Comparison of ENCODE assay signal across 9 cellular contexts in the genomic region with DNA sequence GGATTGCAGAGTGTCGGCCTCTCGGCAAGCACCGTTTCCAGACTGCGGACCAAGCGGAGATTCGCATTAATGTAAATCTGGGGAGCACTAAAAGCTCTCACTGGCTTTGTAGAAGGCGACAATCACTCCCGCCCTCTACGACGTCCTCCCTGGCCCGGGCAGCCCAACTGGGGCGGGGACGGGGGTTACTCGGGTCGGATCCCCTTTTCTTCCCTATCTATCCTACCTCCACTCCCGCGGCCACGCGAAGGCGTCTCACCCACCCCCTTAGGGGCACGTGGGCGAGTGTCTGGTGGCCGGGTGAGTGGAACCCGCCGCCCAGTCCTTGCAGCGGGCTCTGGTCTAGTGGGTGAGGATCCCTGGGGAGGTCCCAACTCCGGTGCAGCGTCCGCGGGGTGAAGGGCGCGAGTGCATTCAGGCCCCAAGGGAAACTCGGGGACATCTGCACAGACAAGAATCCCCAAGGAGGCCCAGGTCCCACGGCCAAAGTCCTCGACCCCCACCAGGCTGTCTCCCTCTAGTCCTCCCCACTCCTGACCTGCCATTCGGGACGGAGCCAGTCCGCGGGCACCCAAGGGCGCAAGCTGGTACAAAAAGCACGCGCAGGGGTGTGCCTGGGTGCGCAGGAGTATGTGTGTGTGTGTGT. TPM values are rescaled to one million over a fixed set of nuclear protein-coding genes. Genes with fewer than 3 reads are reported as not detected.
A peak's percentile ranks its signal among the peaks of the same experiment; 100 is the strongest.
DNase-seq lines count a peak whose midpoint lies in the region; ATAC-seq and TF ChIP-seq lines count a peak whose summit lies in the region.
"Had no signal": no experiment of that assay in that cellular context is flagged by ENCODE, and none has a peak within 500 bp of the region (broad histone marks: within the 10 kb centered on the region; RNA-seq: fewer than 3 reads in every experiment).

No MANE protein-coding gene starts in this region.

- no peak for TF ChIP-seq CTCF in BE2C (IDR thresholded peaks at IDR 0.05; ENCODE audit: low read depth, low read length)
- no peak for TF ChIP-seq CTCF in HFFc6 (IDR thresholded peaks at IDR 0.05)
- TF ChIP-seq CTCF in mammary epithelial cell (conservative IDR thresholded peaks at IDR 0.05 in 1 of 2, IDR thresholded peaks at IDR 0.05 in 1 of 2; ENCODE audit: extremely low read depth in 1 of 2, insufficient read depth in 1 of 2, low read depth in 1 of 2, low read length in 2 of 2) = no peak
- TF ChIP-seq CTCF in nephron (IDR thresholded peaks at IDR 0.05; ENCODE audit: unreplicated experiment in 3 of 3) = no peak
- TF ChIP-seq CTCF in foreskin fibroblast (IDR thresholded peaks at IDR 0.05; ENCODE audit: low read depth, low read length) = no peak

- H3K4me1 Mint-ChIP-seq in HFFc6 (ENCODE audit: low read depth) (peaks cover 43% of the 10 kb centered on the region), nephron (peaks cover 38% of the 10 kb centered on the region)

- no peaks in the 10 kb centered on the region for H4K20me1 ChIP-seq in mammary epithelial cell (ENCODE audit: insufficient read depth, low read length)

- 56% methylated on average over 15 of the region's 43 CpGs for WGBS in mammary epithelial cell (ENCODE audit: low coverage, missing lambda C conversion rate)

- no peaks in the 10 kb centered on the region for H3K4me1 ChIP-seq in BE2C
- H3K4me1 ChIP-seq in mammary epithelial cell (ENCODE audit: insufficient read depth, low read length) = peaks cover 31% of the 10 kb centered on the region

- peak overlapping the region; percentile 81 for H3K4me2 ChIP-seq in mammary epithelial cell (ENCODE audit: insufficient read depth, low read depth, low read length)

- no TSS peak for BruUV-seq in mammary epithelial cell (replicated peaks; lab: Mats Ljungman, UMichigan)

- CTCF ChIA-PET in mammary epithelial cell (lab: Charles Lee; ENCODE audit: low non-redundant PET) = no interaction called here

- peaks cover 65% of the 10 kb centered on the region for H3K27me3 Mint-ChIP-seq in HFFc6 (ENCODE audit: insufficient read depth)
- H3K27me3 Mint-ChIP-seq in nephron (ENCODE audit: low read depth) = peaks cover 100% of the 10 kb centered on the region

- H3K4me3 Mint-ChIP-seq in HFFc6 (peak overlapping the region; percentile 83), nephron (peak overlapping the region; percentile 71 to 86 (median 83))

- no peaks in the 10 kb centered on the region for H3K9me3 ChIP-seq in BE2C
- H3K9me3 ChIP-seq in mammary epithelial cell (replicated peaks; ENCODE audit: insufficient read depth, low read length) = no peaks in the 10 kb centered on the region

- H3K36me3 ChIP-seq in BE2C (no peaks in the 10 kb centered on the region), mammary epithelial cell (ENCODE audit: insufficient read depth, low read length) (no peaks in the 10 kb centered on the region)

- H3K9ac ChIP-seq in mammary epithelial cell (ENCODE audit: insufficient read depth, low read length) = no peak overlapping the region

- H3K27ac ChIP-seq in mammary epithelial cell (ENCODE audit: insufficient read depth, low read depth, low read length) = no peak overlapping the region

- peak overlapping the region; percentile 69 for H2AFZ ChIP-seq in mammary epithelial cell (ENCODE audit: low read depth, low read length)

- H3K79me2 ChIP-seq in mammary epithelial cell (ENCODE audit: insufficient read depth, low read length) = no peaks in the 10 kb centered on the region

- H3K4me3 ChIP-seq in BE2C (ENCODE audit: low read depth, low read length) (peak overlapping the region; percentile 61; the same call in 1 of the 2 replicates), mammary epithelial cell (replicated peaks in 1 of 3; ENCODE audit: insufficient read depth in 1 of 3, low read depth in 2 of 3, low read length in 3 of 3) (no peak overlapping the region), foreskin fibroblast (ENCODE audit: low read depth in 1 of 2, low read length in 2 of 2) (no peak overlapping the region)

- H3K27ac Mint-ChIP-seq in HFFc6 (no peak overlapping the region), nephron (no peak overlapping the region)

- intact Hi-C loops in mammary epithelial cell (cut with micrococcal nuclease) = loop anchor here (5.0 to 10.0 kb wide), 2 partner anchors 45 to 248 kb away; no protein-coding TSS in a partner anchor

- DNase-seq in BE2C = no peak
- DNase-seq in HFFc6 = no peak
- no peak for DNase-seq in mammary epithelial cell
- no peak for DNase-seq in iPS-NIHi11 (ENCODE audit: low spot score)
- DNase-seq in foreskin fibroblast = no peak

- H3K36me3 Mint-ChIP-seq in HFFc6 (ENCODE audit: low read depth) = peaks cover 5% of the 10 kb centered on the region; the same call in 1 of the 2 replicates
- H3K36me3 Mint-ChIP-seq in nephron (ENCODE audit: low read depth) = no peaks in the 10 kb centered on the region

- H3K27me3 ChIP-seq in BE2C = peaks cover 51% of the 10 kb centered on the region
- H3K27me3 ChIP-seq in mammary epithelial cell (ENCODE audit: insufficient read depth, low read length) = peaks cover 22% of the 10 kb centered on the region

- in situ Hi-C loops in mammary epithelial cell (cut with MboI; ENCODE audit: low sequenced_read_pairs in 2 of 2) = loop anchor here (10.0 kb wide), 2 partner anchors 378 to 408 kb away; no protein-coding TSS in a partner anchor

- dilution Hi-C loops in mammary epithelial cell (cut with HindIII; ENCODE audit: low sequenced_read_pairs) = loop anchor here (5.0 kb wide), 1 partner anchor 55 kb away; no protein-coding TSS in a partner anchor

- ATAC-seq in GM18498 (IDR thresholded peaks at IDR 0.05; ENCODE audit: unreplicated experiment) = no peak
- ATAC-seq in HG03175 (IDR thresholded peaks at IDR 0.05; ENCODE audit: unreplicated experiment) = no peak

- H3K9me3 Mint-ChIP-seq in HFFc6 = no peaks in the 10 kb centered on the region
- H3K9me3 Mint-ChIP-seq in nephron = peaks cover 6% of the 10 kb centered on the region

RNA-seq across cellular contexts. Expression of a gene that starts 42.4 kb away (rescaled TPM):
- polyA plus RNA-seq in BE2C (2012; ENCODE audit: insufficient read depth, insufficient read length, low read depth) = 18.4 TPM
- total RNA-seq in HFFc6 (2021; fragmentation: NEBNext Ultra II Directional; extraction: Animal tissue kit (Norgen Biotek cat#: 25700)) = 10 to 100 TPM; 42.8 to 52.6 (median 48.7) TPM
- total RNA-seq in mammary epithelial cell = 10 to 100 TPM; 40.0 to 80.5 TPM
- polyA plus RNA-seq in mammary epithelial cell = 10.3 TPM
- polyA minus RNA-seq in mammary epithelial cell = 19.4 TPM

RNA-seq across cellular contexts. Expression of a gene that starts 48.9 kb away (rescaled TPM):
- polyA plus RNA-seq in BE2C (2012; ENCODE audit: insufficient read depth, insufficient read length, low read depth) = not detected
- not detected for total RNA-seq in HFFc6 (2021; fragmentation: NEBNext Ultra II Directional; extraction: Animal tissue kit (Norgen Biotek cat#: 25700))
- under 1 TPM in 1 of 2 donors, not detected in 1; 0.14 TPM for total RNA-seq in mammary epithelial cell
- polyA plus RNA-seq in mammary epithelial cell = not detected
- polyA minus RNA-seq in mammary epithelial cell = not detected
- total RNA-seq: endothelial cell of umbilical vein had no signal
- polyA plus RNA-seq: endothelial cell of umbilical vein had no signal
